In genomic region chr11:14713518-14714244, GRCh38 we compare ENCODE assay signal across 15 cellular contexts.
A peak's percentile ranks its signal among the peaks of the same experiment; 100 is the strongest.
DNase-seq lines count a peak whose midpoint lies in the region; ATAC-seq and FAIRE-seq lines count a peak whose summit lies in the region.
"Had no signal": no experiment of that assay in that cellular context is flagged by ENCODE, and none has a peak within 500 bp of the region (broad histone marks: within the 10 kb centered on the region; RNA-seq: fewer than 3 reads in every experiment).

No MANE protein-coding gene starts in this region.

- H3K27ac Mint-ChIP-seq in activated naive CD8-positive, alpha-beta T cell treated with anti-CD3 and anti-CD28 coated beads for 36 hours: peak overlapping the region; percentile 87

- no peak for FAIRE-seq in small intestine (lab: Jason Lieb, UNC)
- FAIRE-seq: keratinocyte, urothelium cell line had no signal

- H3K4me3 ChIP-seq in small intestine (ENCODE audit: low read depth in 1 of 2, low read length in 2 of 2): no peak overlapping the region
- H3K4me3 ChIP-seq: breast epithelium had no signal

- H3K27me3 ChIP-seq in small intestine (ENCODE audit: control insufficient read depth in 2 of 2, insufficient read depth in 2 of 2, low read length in 2 of 2): no peaks in the 10 kb centered on the region
- H3K27me3 ChIP-seq: breast epithelium had no signal

- no peaks in the 10 kb centered on the region for H3K27me3 Mint-ChIP-seq in activated naive CD8-positive, alpha-beta T cell treated with anti-CD3 and anti-CD28 coated beads for 36 hours

- DNase-seq in activated CD8-positive, alpha-beta memory T cell treated with anti-CD3 and anti-CD28 coated beads, Interleukin-2, amount 50 U/mL, for 1 hour (ENCODE audit: extremely low read depth): peak; percentile 9
- DNase-seq in activated CD8-positive, alpha-beta memory T cell treated with anti-CD3 and anti-CD28 coated beads for 24 hours: no peak
- DNase-seq in MV-4-11 (lab: John Stamatoyannopoulos, UW) (peak; percentile 60), small intestine (peak; percentile 33), NCI-H69 (lab: John Stamatoyannopoulos, UW) (no peak)
- peak; percentile 20 for DNase-seq in activated naive CD8-positive, alpha-beta T cell treated with anti-CD3 and anti-CD28 coated beads for 36 hours
- no peak for DNase-seq in effector CD8-positive, alpha-beta T cell (lab: John Stamatoyannopoulos, UW)
- DNase-seq: NCI-H187 treated with DMSO at 0.1 percent for 48 hours, NCI-H526 treated with DMSO at 0.1 percent for 48 hours had no signal

- H3K4me1 ChIP-seq in small intestine (ENCODE audit: control insufficient read depth in 2 of 2, insufficient read depth in 1 of 2, low read depth in 1 of 2, low read length in 1 of 2): no peaks in the 10 kb centered on the region
- H3K4me1 ChIP-seq: breast epithelium had no signal

- no peak overlapping the region for H3K27ac ChIP-seq in small intestine (ENCODE audit: low read depth in 1 of 2, low read length in 1 of 2)
- H3K27ac ChIP-seq: breast epithelium, KMS-11 had no signal

- ATAC-seq in GM21529 (IDR thresholded peaks at IDR 0.05; ENCODE audit: unreplicated experiment): no peak
- ATAC-seq: Right ventricle myocardium inferior had no signal

- no peaks in the 10 kb centered on the region for H3K9me3 ChIP-seq in small intestine (ENCODE audit: control insufficient read depth, low read depth)
- H3K9me3 ChIP-seq: breast epithelium had no signal

- peaks cover 48% of the 10 kb centered on the region for H3K36me3 Mint-ChIP-seq in activated naive CD8-positive, alpha-beta T cell treated with anti-CD3 and anti-CD28 coated beads for 36 hours

- H3K4me3 Mint-ChIP-seq in activated naive CD8-positive, alpha-beta T cell treated with anti-CD3 and anti-CD28 coated beads for 36 hours: peak overlapping the region; percentile 22

- H3K4me1 Mint-ChIP-seq in activated naive CD8-positive, alpha-beta T cell treated with anti-CD3 and anti-CD28 coated beads for 36 hours: peaks cover 38% of the 10 kb centered on the region

- H3K9me3 Mint-ChIP-seq in activated naive CD8-positive, alpha-beta T cell treated with anti-CD3 and anti-CD28 coated beads for 36 hours: peaks cover 31% of the 10 kb centered on the region

- H3K36me3 ChIP-seq in small intestine (ENCODE audit: control insufficient read depth in 2 of 2, insufficient read depth in 2 of 2, low read length in 2 of 2): no peaks in the 10 kb centered on the region
- H3K36me3 ChIP-seq: breast epithelium had no signal

- 67 to 82% (median 75%) methylated on average over 4 of the region's 4 CpGs for WGBS in small intestine, 3 donors

Comparison
In these comparisons a context has a peak if more than half of its experiments do, and no peak if none do; other contexts are left out.
1. DNase-seq: peak in activated CD8-positive, alpha-beta memory T cell treated with anti-CD3 and anti-CD28 coated beads, Interleukin-2, amount 50 U/mL, for 1 hour (single experiment), MV-4-11 (single experiment), activated naive CD8-positive, alpha-beta T cell treated with anti-CD3 and anti-CD28 coated beads for 36 hours (single experiment) and small intestine (single experiment); none in activated CD8-positive, alpha-beta memory T cell treated with anti-CD3 and anti-CD28 coated beads for 24 hours (single experiment), effector CD8-positive, alpha-beta T cell (single experiment) and NCI-H69 (single experiment).